Comparison of ENCODE assay signal across 9 cellular contexts in the genomic region with DNA sequence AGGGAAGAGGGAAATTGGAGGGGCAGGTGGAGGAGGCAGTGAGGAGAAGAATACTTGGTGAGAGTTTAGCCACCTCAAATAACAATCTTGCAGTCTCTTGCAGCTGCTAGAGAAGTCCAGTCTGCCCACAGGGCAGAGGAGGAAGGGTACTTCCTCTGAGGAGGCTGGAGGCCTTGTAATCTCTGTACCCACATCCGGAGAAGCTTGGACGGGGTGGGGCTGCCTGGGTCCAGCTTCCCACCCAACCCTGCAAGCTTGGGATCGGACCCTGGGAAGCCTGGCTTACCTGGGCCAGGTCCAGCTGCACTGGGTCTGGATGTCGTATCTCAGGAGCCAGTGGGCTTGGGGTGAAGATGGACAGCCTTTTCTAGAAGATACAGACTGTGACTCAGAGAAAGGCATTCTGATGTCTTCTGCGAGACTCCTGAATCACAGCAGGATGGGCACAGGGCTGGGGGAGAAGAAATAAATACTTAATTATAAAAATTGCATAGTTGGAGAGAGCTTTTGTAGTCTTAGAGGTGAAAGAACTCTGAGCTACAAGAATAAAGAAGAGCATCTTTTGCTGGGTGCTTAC.
A peak's percentile ranks its signal among the peaks of the same experiment; 100 is the strongest.
DNase-seq lines count a peak whose midpoint lies in the region; ATAC-seq lines count a peak whose summit lies in the region.
"Had no signal": no experiment of that assay in that cellular context is flagged by ENCODE, and none has a peak within 500 bp of the region (broad histone marks: within the 10 kb centered on the region; RNA-seq: fewer than 3 reads in every experiment).

No MANE protein-coding gene starts in this region.

- intact Hi-C loops in Right ventricle myocardium superior (cut with DNase I) = loop anchor here (10.0 kb wide), 1 partner anchor 249 kb away; no protein-coding TSS in a partner anchor
- intact Hi-C loops in sciatic nerve (cut with DNase I) = no loop called here

- DNase-seq in OCI-M1 (lab: John Stamatoyannopoulos, UW) (peak; percentile 63), Right ventricle myocardium superior (no peak), sciatic nerve (ENCODE audit: low spot score) (no peak), SW480 (ENCODE audit: low spot score) (no peak), NCI-H524 treated with DMSO at 0.1 percent for 48 hours (lab: John Stamatoyannopoulos, UW) (no peak)
- DNase-seq: midbrain had no signal

- ATAC-seq in GM18498 (IDR thresholded peaks at IDR 0.05; ENCODE audit: unreplicated experiment) = peak; percentile 59
- peak; percentile 27 for ATAC-seq in Right ventricle myocardium superior (ENCODE audit: poor library complexity)
- peak; percentile 48 for ATAC-seq in sciatic nerve
- no peak for ATAC-seq in HG03135 (IDR thresholded peaks at IDR 0.05; ENCODE audit: unreplicated experiment)
- ATAC-seq in GM19455 (IDR thresholded peaks at IDR 0.05; ENCODE audit: unreplicated experiment) = no peak

Comparison
In these comparisons a context has a peak if more than half of its experiments do, and no peak if none do; other contexts are left out.
1. ATAC-seq: peak in GM18498 (single experiment), Right ventricle myocardium superior (single experiment) and sciatic nerve (single experiment); none in HG03135 (single experiment) and GM19455 (single experiment).